Comparison of ENCODE assay signal across 8 cellular contexts in the genomic region with DNA sequence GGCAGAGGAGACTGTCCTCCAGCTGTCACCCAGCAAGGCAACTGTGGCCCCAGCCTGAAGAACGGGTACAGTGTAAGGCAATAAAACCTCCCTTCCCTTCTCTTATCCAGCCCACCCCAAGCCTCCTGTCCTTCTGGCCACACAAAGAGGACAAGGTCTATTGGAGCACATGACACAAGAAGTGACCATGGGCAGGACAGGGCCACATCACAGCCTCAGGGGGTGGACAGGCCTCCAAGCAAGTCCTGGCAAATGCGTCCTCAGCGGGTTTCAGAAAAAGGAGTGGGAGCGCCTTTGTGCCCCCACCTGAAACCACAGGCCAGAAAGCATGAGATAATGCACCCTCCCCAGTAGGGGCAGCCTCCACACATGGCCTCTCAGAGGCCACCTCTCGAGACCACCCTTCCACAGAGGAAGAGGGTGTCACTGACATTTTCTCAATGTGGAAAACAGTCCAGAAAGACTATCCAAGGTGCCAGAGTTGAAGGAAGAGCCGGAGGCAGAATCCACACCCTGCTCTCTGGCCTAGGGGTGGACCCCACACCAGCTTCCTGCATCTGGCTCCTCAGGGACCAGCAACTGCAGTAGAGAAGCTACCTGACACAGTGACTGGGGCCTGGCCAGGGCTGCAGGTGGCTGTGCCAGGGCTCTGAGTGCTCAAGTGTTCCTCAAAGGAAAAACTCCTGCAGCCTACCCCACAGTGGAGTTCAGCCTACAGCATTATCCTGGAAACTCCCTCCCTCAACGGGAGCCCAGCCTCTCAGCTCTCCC. TPM values are rescaled to one million over a fixed set of nuclear protein-coding genes. Genes with fewer than 3 reads are reported as not detected.
DNase-seq lines count a peak whose midpoint lies in the region; ATAC-seq and TF ChIP-seq lines count a peak whose summit lies in the region.

No MANE protein-coding gene starts in this region.

- no peak overlapping the region for H3K4me3 Mint-ChIP-seq in activated naive CD8-positive, alpha-beta T cell

- H3K27me3 Mint-ChIP-seq in activated naive CD8-positive, alpha-beta T cell, result no peaks in the 10 kb centered on the region

- peaks cover 10% of the 10 kb centered on the region for H3F3A ChIP-seq in smooth muscle cell (ENCODE audit: low read depth)

- H3K9me3 ChIP-seq in HEK293 (ENCODE audit: control insufficient read depth, insufficient read depth, low read depth, low read length), result no peaks in the 10 kb centered on the region
- H3K9me3 ChIP-seq in smooth muscle cell (replicated peaks; ENCODE audit: low read depth), result no peaks in the 10 kb centered on the region

- peaks cover 61% of the 10 kb centered on the region for H3K4me1 Mint-ChIP-seq in activated naive CD8-positive, alpha-beta T cell (ENCODE audit: low read depth)

- CTCF ChIA-PET in HEK293 (lab: Yijun Ruan, JAX), result interaction anchor here (0.7 to 1.9 kb wide), 2 partner anchors 9 to 1272 kb away, joined by 3 to 6 read pairs; no protein-coding TSS in a partner anchor

- WGBS in smooth muscle cell (ENCODE audit: low lambda C conversion rate), result 83% methylated on average over 7 of the region's 7 CpGs

- H3K27ac ChIP-seq in HEK293 (ENCODE audit: extremely low read depth, low read depth, low read length) (no peak overlapping the region), layer of hippocampus (ENCODE audit: low read depth, low read length) (peak overlapping the region; percentile 65), smooth muscle cell (ENCODE audit: low read depth) (peak overlapping the region; percentile 48)

- peaks cover 88% of the 10 kb centered on the region for H4K20me1 ChIP-seq in smooth muscle cell (ENCODE audit: low read depth)

- no peak overlapping the region for H3K9ac ChIP-seq in smooth muscle cell (ENCODE audit: low read depth)

- TF ChIP-seq CTCF in HEK293 (tag by site-specific recombination; IDR thresholded peaks at IDR 0.05) (no peak), smooth muscle cell (IDR thresholded peaks at IDR 0.05; ENCODE audit: borderline replicate concordance, insufficient read depth, poor library complexity, severe bottlenecking) (no peak)

- H3K27me3 ChIP-seq in layer of hippocampus (ENCODE audit: control insufficient read depth, insufficient read depth, low read length), result no peaks in the 10 kb centered on the region
- H3K27me3 ChIP-seq in smooth muscle cell (ENCODE audit: low read depth), result no peaks in the 10 kb centered on the region

- ATAC-seq in HG02852 (IDR thresholded peaks at IDR 0.05; ENCODE audit: unreplicated experiment), result no peak

- H3K36me3 Mint-ChIP-seq in activated naive CD8-positive, alpha-beta T cell, result peaks cover 6% of the 10 kb centered on the region

- POLR2A ChIA-PET in HEK293 (lab: Yijun Ruan, JAX), result no interaction called here

- H3K4me2 ChIP-seq in smooth muscle cell, result peak overlapping the region; percentile 58

- no peak overlapping the region for H2AFZ ChIP-seq in smooth muscle cell (ENCODE audit: low read depth)

- H3K4me3 ChIP-seq in HEK293 (ENCODE audit: low read depth, low read length) (no peak overlapping the region), smooth muscle cell (no peak overlapping the region)

- H3K27ac Mint-ChIP-seq in activated naive CD8-positive, alpha-beta T cell, result peak overlapping the region; percentile 54

- peaks cover 0 to 53% of the 10 kb centered on the region in 2 experiments; a peak in 1 of 3 replicates for H3K36me3 ChIP-seq in HEK293 (ENCODE audit: control insufficient read depth in 2 of 2, insufficient read depth in 1 of 2, low read length in 2 of 2)
- H3K36me3 ChIP-seq in smooth muscle cell (ENCODE audit: low read depth), result no peaks in the 10 kb centered on the region

- H3K9me3 Mint-ChIP-seq in activated naive CD8-positive, alpha-beta T cell (ENCODE audit: low read depth), result no peaks in the 10 kb centered on the region

- peaks cover 40% of the 10 kb centered on the region for H3K79me2 ChIP-seq in smooth muscle cell (ENCODE audit: low read depth)

- no peak for DNase-seq in smooth muscle cell (lab: John Stamatoyannopoulos, UW; ENCODE audit: unreplicated experiment)
- DNase-seq in NCI-H82 treated with DMSO at 0.1 percent for 48 hours (lab: John Stamatoyannopoulos, UW; ENCODE audit: unreplicated experiment), result no peak
- DNase-seq in OCI-M2 (lab: John Stamatoyannopoulos, UW; ENCODE audit: unreplicated experiment), result no peak
- DNase-seq in COR-L47 (lab: John Stamatoyannopoulos, UW), result no peak

- H3K4me1 ChIP-seq in HEK293 (ENCODE audit: control insufficient read depth, insufficient read depth, low read length), result peaks cover 11% of the 10 kb centered on the region
- peaks cover 13% of the 10 kb centered on the region for H3K4me1 ChIP-seq in smooth muscle cell (ENCODE audit: low read depth)

TF ChIP-seq in HEK293, 187 proteins besides CTCF, POLR2A, EP300 and RAD21:
- TF ChIP-seq ZFHX2 (tag by site-specific recombination; conservative IDR thresholded peaks at IDR 0.05) (0 out of 2 replicates have a peak, but pooled peaks have one; percentile 16), ZIC2 (tag by site-specific recombination; IDR thresholded peaks at IDR 0.05) (no peak), EGR2 (tag by site-specific recombination; IDR thresholded peaks at IDR 0.05; ENCODE audit: low read depth) (0 out of 2 replicates have a peak, but pooled peaks have one; percentile 8), ZFP69B (tag by site-specific recombination; IDR thresholded peaks at IDR 0.05) (peak; percentile 60; the same call in 1 of the 2 replicates), ZNF600 (tag by site-specific recombination; IDR thresholded peaks at IDR 0.05) (no peak), GLIS2 (tag by site-specific recombination; IDR thresholded peaks at IDR 0.05) (peak; percentile 24; the same call in 1 of the 2 replicates)

RNA-seq across cellular contexts. Expression of a gene that starts 43.9 kb away (rescaled TPM):
- total RNA-seq in smooth muscle cell, result 12.5 and 23.9 TPM in 2 replicates
- 52.4 and 69.0 TPM in 2 replicates for polyA plus RNA-seq in smooth muscle cell

RNA-seq across cellular contexts. Expression of a gene that starts 46.8 kb away (rescaled TPM):
- total RNA-seq in smooth muscle cell, result 11.0 and 11.9 TPM in 2 replicates
- 4.1 and 26.8 TPM in 2 replicates for polyA plus RNA-seq in smooth muscle cell

RNA-seq across cellular contexts. Expression of a gene that starts 55.1 kb away (rescaled TPM):
- 15.4 and 17.7 TPM in 2 replicates for total RNA-seq in smooth muscle cell
- 39.2 and 50.6 TPM in 2 replicates for polyA plus RNA-seq in smooth muscle cell
